Comparison of ENCODE assay signal across 14 cellular contexts in the genomic region with DNA sequence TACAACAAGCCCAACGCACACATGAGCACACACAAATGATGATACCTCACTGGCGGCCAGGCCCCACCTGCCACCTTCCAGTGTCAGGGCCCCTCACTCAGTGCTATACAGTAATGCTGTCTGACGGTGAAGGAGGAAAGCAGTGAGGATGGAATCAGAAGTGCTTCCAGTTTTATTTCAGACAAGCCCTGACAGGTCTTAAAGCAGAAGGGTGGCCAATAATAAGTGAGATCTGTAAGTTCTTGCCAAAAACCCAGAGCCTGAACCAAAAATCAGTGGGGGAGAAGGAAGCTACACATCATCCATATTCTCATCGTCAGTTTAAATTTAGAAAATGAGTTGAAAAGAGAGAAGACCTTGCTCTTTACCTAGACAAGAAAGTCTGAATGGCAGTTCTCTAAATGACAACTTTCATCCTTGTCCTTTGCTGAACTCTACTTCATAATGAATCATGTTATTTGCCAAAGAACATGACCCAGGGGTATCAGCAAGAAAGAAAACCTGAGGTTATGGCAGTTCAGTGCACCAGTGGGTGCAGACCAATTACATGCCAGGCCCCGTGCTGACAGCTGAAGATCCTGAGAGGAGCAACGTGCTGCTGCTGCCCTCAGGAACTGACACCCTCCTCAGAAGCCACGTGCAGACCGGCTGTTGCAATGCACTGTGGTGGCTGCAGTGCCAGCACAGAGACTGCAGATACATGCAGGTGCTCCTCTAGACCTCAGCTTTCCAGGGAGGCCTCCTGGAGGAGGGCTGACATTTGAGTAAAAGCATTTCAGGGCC.
DNase-seq lines count a peak whose midpoint lies in the region; ATAC-seq and TF ChIP-seq lines count a peak whose summit lies in the region.
"Had no signal": no experiment of that assay in that cellular context is flagged by ENCODE, and none has a peak within 500 bp of the region (broad histone marks: within the 10 kb centered on the region; RNA-seq: fewer than 3 reads in every experiment).

No MANE protein-coding gene starts in this region.

- CTCF ChIA-PET in RWPE1 (lab: Yijun Ruan, JAX) = interaction anchor here (0.9 kb wide), 1 partner anchor 122 kb away, joined by 3 read pairs; no protein-coding TSS in a partner anchor

- no peak overlapping the region for H4K12ac ChIP-seq in trophoblast cell (ENCODE audit: low read depth, low read length)

- peaks cover 4% of the 10 kb centered on the region for H3K4me1 Mint-ChIP-seq in activated naive CD8-positive, alpha-beta T cell treated with anti-CD3 and anti-CD28 coated beads, Interleukin-2, amount 50 U/mL, for 24 hours
- H3K4me1 Mint-ChIP-seq in activated naive CD8-positive, alpha-beta T cell treated with anti-CD3 and anti-CD28 coated beads for 36 hours = no peaks in the 10 kb centered on the region

- H2BK12ac ChIP-seq in trophoblast cell (ENCODE audit: low read length) = no peak overlapping the region

- no peaks in the 10 kb centered on the region for H3K9me3 Mint-ChIP-seq in activated naive CD8-positive, alpha-beta T cell treated with anti-CD3 and anti-CD28 coated beads, Interleukin-2, amount 50 U/mL, for 24 hours
- no peaks in the 10 kb centered on the region for H3K9me3 Mint-ChIP-seq in activated naive CD8-positive, alpha-beta T cell treated with anti-CD3 and anti-CD28 coated beads for 36 hours
- H3K9me3 Mint-ChIP-seq: T-helper 1 cell treated with Interleukin-12 subunit alpha and Interleukin-12 subunit beta and Interleukin-4 antibody, amounts not matched to agents 30 μg/mL and 1 μg/mL, for 36 hours had no signal

- no peak overlapping the region for H3K23ac ChIP-seq in trophoblast cell (ENCODE audit: low read length)

- H3K4me1 ChIP-seq in trophoblast cell (ENCODE audit: control insufficient read depth in 1 of 2, insufficient read depth in 2 of 2, low read length in 2 of 2) = peaks cover 0 to 4% of the 10 kb centered on the region in 2 experiments
- H3K4me1 ChIP-seq: prostate gland had no signal

- H3K27ac ChIP-seq in RWPE1 = peak overlapping the region; percentile 68
- H3K27ac ChIP-seq in epithelial cell of prostate = peak overlapping the region; percentile 39
- no peak overlapping the region for H3K27ac ChIP-seq in trophoblast cell (ENCODE audit: low read depth, low read length)
- H3K27ac ChIP-seq: esophagus muscularis mucosa, prostate gland had no signal

- H3K27me3 ChIP-seq in trophoblast cell (ENCODE audit: insufficient read depth, low read length) = no peaks in the 10 kb centered on the region
- H3K27me3 ChIP-seq: esophagus muscularis mucosa had no signal

- no peaks in the 10 kb centered on the region for H3K9me3 ChIP-seq in trophoblast cell (ENCODE audit: insufficient read depth, low read depth, low read length)
- H3K9me3 ChIP-seq: esophagus muscularis mucosa, prostate gland had no signal

- no peak overlapping the region for H2BK5ac ChIP-seq in trophoblast cell (ENCODE audit: low read depth, low read length, poor library complexity)

- no peak overlapping the region for H4K91ac ChIP-seq in trophoblast cell (ENCODE audit: low read depth, low read length)

- peaks cover 49% of the 10 kb centered on the region for H3K36me3 Mint-ChIP-seq in activated naive CD8-positive, alpha-beta T cell treated with anti-CD3 and anti-CD28 coated beads, Interleukin-2, amount 50 U/mL, for 24 hours (ENCODE audit: low read depth)
- H3K36me3 Mint-ChIP-seq in activated naive CD8-positive, alpha-beta T cell treated with anti-CD3 and anti-CD28 coated beads for 36 hours = peaks cover 29% of the 10 kb centered on the region

- H3K4me2 ChIP-seq in trophoblast cell (ENCODE audit: low read length) = no peak overlapping the region

- peaks cover 6 to 9% of the 10 kb centered on the region in 2 experiments for H3K36me3 ChIP-seq in trophoblast cell (ENCODE audit: control insufficient read depth in 1 of 2, insufficient read depth in 2 of 2, low read length in 2 of 2)

- no peak for TF ChIP-seq CTCF in RWPE1 (conservative IDR thresholded peaks at IDR 0.05; ENCODE audit: low read depth)

- H3K18ac ChIP-seq in trophoblast cell (ENCODE audit: low read length) = peak overlapping the region; percentile 29

- no peak overlapping the region for H2AFZ ChIP-seq in trophoblast cell (ENCODE audit: insufficient read depth, low read length, poor library complexity)

- no peaks in the 10 kb centered on the region for H3K79me2 ChIP-seq in trophoblast cell (ENCODE audit: control insufficient read depth, insufficient read depth, low read length, poor library complexity)

- H2AK5ac ChIP-seq in trophoblast cell (ENCODE audit: low read length) = no peak overlapping the region

- H3K4me3 Mint-ChIP-seq in activated naive CD8-positive, alpha-beta T cell treated with anti-CD3 and anti-CD28 coated beads, Interleukin-2, amount 50 U/mL, for 24 hours = no peak overlapping the region
- H3K4me3 Mint-ChIP-seq in activated naive CD8-positive, alpha-beta T cell treated with anti-CD3 and anti-CD28 coated beads for 36 hours = no peak overlapping the region
- H3K4me3 Mint-ChIP-seq: T-helper 1 cell treated with Interleukin-12 subunit alpha and Interleukin-12 subunit beta and Interleukin-4 antibody, amounts not matched to agents 30 μg/mL and 1 μg/mL, for 36 hours had no signal

- POLR2A ChIA-PET in RWPE1 (lab: Yijun Ruan, JAX; ENCODE audit: low non-redundant PET) = no interaction called here

- H3K27me3 Mint-ChIP-seq in activated naive CD8-positive, alpha-beta T cell treated with anti-CD3 and anti-CD28 coated beads, Interleukin-2, amount 50 U/mL, for 24 hours = no peaks in the 10 kb centered on the region
- H3K27me3 Mint-ChIP-seq in activated naive CD8-positive, alpha-beta T cell treated with anti-CD3 and anti-CD28 coated beads for 36 hours = no peaks in the 10 kb centered on the region

- no peak overlapping the region for H3K14ac ChIP-seq in trophoblast cell (ENCODE audit: low read length)

- H3K4ac ChIP-seq in trophoblast cell (ENCODE audit: low read depth, low read length) = no peak overlapping the region

- no CpG with 5 or more reads among the region's 8 CpGs for WGBS in trophoblast cell (ENCODE audit: extremely low coverage, insufficient coverage, insufficient read length)

- H4K8ac ChIP-seq in trophoblast cell (ENCODE audit: low read depth, low read length) = no peak overlapping the region

- H3K4me3 ChIP-seq in trophoblast cell (ENCODE audit: low read depth, low read length) = peak overlapping the region; percentile 47
- H3K4me3 ChIP-seq: esophagus muscularis mucosa, prostate gland had no signal

- DNase-seq in activated naive CD8-positive, alpha-beta T cell treated with anti-CD3 and anti-CD28 coated beads, Interleukin-2, amount 50 U/mL, for 24 hours = no peak
- no peak for DNase-seq in activated naive CD8-positive, alpha-beta T cell treated with anti-CD3 and anti-CD28 coated beads for 36 hours
- DNase-seq in RWPE1 (ENCODE audit: low spot score) = peak; percentile 29
- no peak for DNase-seq in epithelial cell of prostate (ENCODE audit: low read depth, low spot score)
- peak in 1 of 2 donors; percentile 23 for DNase-seq in trophoblast cell
- DNase-seq in kidney tubule cell (ENCODE audit: low spot score) = no peak
- DNase-seq in SHP77 treated with DMSO at 0.1 percent for 48 hours (lab: John Stamatoyannopoulos, UW) = no peak
- DNase-seq: cortex of kidney, NCI-H2107 had no signal

- H3K79me1 ChIP-seq in trophoblast cell (ENCODE audit: low read length) = peaks cover 2% of the 10 kb centered on the region

- peak overlapping the region; percentile 10 for H3K27ac Mint-ChIP-seq in activated naive CD8-positive, alpha-beta T cell treated with anti-CD3 and anti-CD28 coated beads, Interleukin-2, amount 50 U/mL, for 24 hours
- no peak overlapping the region for H3K27ac Mint-ChIP-seq in activated naive CD8-positive, alpha-beta T cell treated with anti-CD3 and anti-CD28 coated beads for 36 hours
- H3K27ac Mint-ChIP-seq: T-helper 1 cell treated with Interleukin-12 subunit alpha and Interleukin-12 subunit beta and Interleukin-4 antibody, amounts not matched to agents 30 μg/mL and 1 μg/mL, for 36 hours had no signal

- ATAC-seq in activated naive CD8-positive, alpha-beta T cell treated with anti-CD3 and anti-CD28 coated beads, Interleukin-2, amount 50 U/mL, for 24 hours = no peak
- ATAC-seq in GM18861 (IDR thresholded peaks at IDR 0.05; ENCODE audit: unreplicated experiment) = no peak
- ATAC-seq: HCT116 had no signal

- H3K9ac ChIP-seq in trophoblast cell (ENCODE audit: low read length) = no peak overlapping the region

- no peak overlapping the region for H2BK120ac ChIP-seq in trophoblast cell (ENCODE audit: insufficient read depth, low read length, poor library complexity)
